12 cellular contexts compared by ENCODE assay signal in genomic region chr15:40251455-40252140, GRCh38. TPM values are rescaled to one million over a fixed set of nuclear protein-coding genes. Genes with fewer than 3 reads are reported as not detected.
DNase-seq lines count a peak whose midpoint lies in the region; ATAC-seq and TF ChIP-seq lines count a peak whose summit lies in the region.
"Had no signal": no experiment of that assay in that cellular context is flagged by ENCODE, and none has a peak within 500 bp of the region (broad histone marks: within the 10 kb centered on the region; RNA-seq: fewer than 3 reads in every experiment).

No MANE protein-coding gene starts in this region.

- H3K9me3 Mint-ChIP-seq in H9 (no peaks in the 10 kb centered on the region; a peak in 1 of 5 replicates), progenitor cell of endocrine pancreas (ENCODE audit: low read depth) (no peaks in the 10 kb centered on the region)
- no peaks in the 10 kb centered on the region for H3K9me3 Mint-ChIP-seq in activated T-helper 1 cell treated with anti-CD3 and anti-CD28 coated beads, Interleukin-12 subunit alpha, Interleukin-12 subunit beta, Interleukin-2, Interleukin-4 antibody, amounts not matched to agents 30 ng/mL and 10 ng/mL and 1 ng/mL, durations not matched to agents 14 hours and 24 hours and 36 hours

- H3K36me3 Mint-ChIP-seq in H9 (ENCODE audit: insufficient read depth in 1 of 3, low read depth in 3 of 3), result peaks cover 0 to 3% (median 0%) of the 10 kb centered on the region in 3 experiments; a peak in 1 of 7 replicates
- no peaks in the 10 kb centered on the region for H3K36me3 Mint-ChIP-seq in activated T-helper 1 cell treated with anti-CD3 and anti-CD28 coated beads, Interleukin-12 subunit alpha, Interleukin-12 subunit beta, Interleukin-2, Interleukin-4 antibody, amounts not matched to agents 30 ng/mL and 10 ng/mL and 1 ng/mL, durations not matched to agents 14 hours and 24 hours and 36 hours (ENCODE audit: low read depth)
- H3K36me3 Mint-ChIP-seq in progenitor cell of endocrine pancreas (ENCODE audit: insufficient read depth), result no peaks in the 10 kb centered on the region

- H4K8ac ChIP-seq in H9 (replicated peaks; ENCODE audit: insufficient read length, low read depth, low read length), result no peak overlapping the region

- H3K79me2 ChIP-seq in H9 (ENCODE audit: insufficient read depth, low read length), result no peaks in the 10 kb centered on the region

- H3K4me2 ChIP-seq in H9 (ENCODE audit: insufficient read depth, insufficient read length, low read length), result peak overlapping the region; percentile 45

- H2AK5ac ChIP-seq in H9 (ENCODE audit: insufficient read length, low read length), result no peak overlapping the region

- H3K4me3 Mint-ChIP-seq in H9, result peak overlapping the region; percentile 47 to 60; a peak in 4 of 5 replicates
- H3K4me3 Mint-ChIP-seq in activated T-helper 1 cell treated with anti-CD3 and anti-CD28 coated beads, Interleukin-12 subunit alpha, Interleukin-12 subunit beta, Interleukin-2, Interleukin-4 antibody, amounts not matched to agents 30 ng/mL and 10 ng/mL and 1 ng/mL, durations not matched to agents 14 hours and 24 hours and 36 hours, result peak overlapping the region; percentile 56
- H3K4me3 Mint-ChIP-seq in progenitor cell of endocrine pancreas (ENCODE audit: low read depth), result peak overlapping the region; percentile 51

- H3K27me3 Mint-ChIP-seq in H9 (ENCODE audit: low read depth) (peaks cover 48% of the 10 kb centered on the region), progenitor cell of endocrine pancreas (peaks cover 43% of the 10 kb centered on the region)
- H3K27me3 Mint-ChIP-seq in activated T-helper 1 cell treated with anti-CD3 and anti-CD28 coated beads, Interleukin-12 subunit alpha, Interleukin-12 subunit beta, Interleukin-2, Interleukin-4 antibody, amounts not matched to agents 30 ng/mL and 10 ng/mL and 1 ng/mL, durations not matched to agents 14 hours and 24 hours and 36 hours (ENCODE audit: insufficient read depth), result peaks cover 37% of the 10 kb centered on the region

- no peak overlapping the region for H3K9ac ChIP-seq in H9 (ENCODE audit: extremely low read depth, insufficient read length, low read length)

- H2BK12ac ChIP-seq in H9 (ENCODE audit: insufficient read length, low read depth, low read length), result no peak overlapping the region

- no peak overlapping the region for H3K23ac ChIP-seq in H9 (ENCODE audit: insufficient read length, low read depth, low read length)

- no peak overlapping the region for H2AFZ ChIP-seq in H9 (ENCODE audit: low read length)

- H3K27me3 ChIP-seq in H9 (ENCODE audit: insufficient read depth, low read length) (peaks cover 16% of the 10 kb centered on the region; the same call in 1 of the 2 replicates), iPS DF 6.9 (ENCODE audit: control insufficient read depth, insufficient read depth, low read length) (peaks cover 13% of the 10 kb centered on the region)

- H3K4me1 Mint-ChIP-seq in H9 (peaks cover 10 to 17% of the 10 kb centered on the region in 2 experiments), progenitor cell of endocrine pancreas (ENCODE audit: low read depth) (peaks cover 4% of the 10 kb centered on the region)
- peaks cover 5% of the 10 kb centered on the region for H3K4me1 Mint-ChIP-seq in activated T-helper 1 cell treated with anti-CD3 and anti-CD28 coated beads, Interleukin-12 subunit alpha, Interleukin-12 subunit beta, Interleukin-2, Interleukin-4 antibody, amounts not matched to agents 30 ng/mL and 10 ng/mL and 1 ng/mL, durations not matched to agents 14 hours and 24 hours and 36 hours (ENCODE audit: low read depth)

- H3K56ac ChIP-seq in H9 (ENCODE audit: insufficient read length, low read depth, low read length), result no peak overlapping the region

- H3K79me1 ChIP-seq in H9 (ENCODE audit: insufficient read depth, low read depth, low read length, poor library complexity, severe bottlenecking), result no peaks in the 10 kb centered on the region

- H4K91ac ChIP-seq in H9 (ENCODE audit: insufficient read length, low read depth, low read length), result no peak overlapping the region

- H3K4me1 ChIP-seq in H9 (ENCODE audit: insufficient read depth, low read length), result no peaks in the 10 kb centered on the region
- no peaks in the 10 kb centered on the region for H3K4me1 ChIP-seq in iPS DF 6.9 (ENCODE audit: control insufficient read depth, insufficient read depth, low read length)

- H3K4me3 ChIP-seq in iPS DF 6.9 (ENCODE audit: low read length), result peak overlapping the region; percentile 58; the same call in 1 of the 2 replicates

- DNase-seq in H9 (no peak), iPS DF 6.9 (ENCODE audit: low read depth, low spot score) (no peak), progenitor cell of endocrine pancreas (ENCODE audit: low spot score, unreplicated experiment) (no peak), NCI-H1092 treated with DMSO at 0.1 percent for 48 hours (lab: John Stamatoyannopoulos, UW) (no peak), left lobe of liver (ENCODE audit: low spot score) (no peak)
- DNase-seq in activated T-helper 1 cell treated with anti-CD3 and anti-CD28 coated beads, Interleukin-12 subunit alpha, Interleukin-12 subunit beta, Interleukin-2, Interleukin-4 antibody, amounts not matched to agents 30 ng/mL and 10 ng/mL and 1 ng/mL, durations not matched to agents 14 hours and 24 hours and 36 hours (ENCODE audit: low spot score), result no peak
- DNase-seq: activated CD4-positive, CD25-positive, alpha-beta regulatory T cell treated with anti-CD3 and anti-CD28 coated beads, Interleukin-2, amount 50 U/mL, for 72 hours; COR-L47; NCI-H2107 had no signal

- no CpG with 5 or more reads among the region's 12 CpGs for WGBS in H9 (ENCODE audit: extremely low coverage, insufficient read length, low lambda C conversion rate)
- no CpG with 5 or more reads among the region's 12 CpGs for WGBS in iPS DF 6.9 (ENCODE audit: insufficient coverage, insufficient read length)

- H3K9me3 ChIP-seq in H9 (ENCODE audit: control insufficient read depth, low read depth, low read length) (no peaks in the 10 kb centered on the region), iPS DF 6.9 (ENCODE audit: control insufficient read depth, insufficient read depth, low read length) (no peaks in the 10 kb centered on the region)

- no peak overlapping the region for H3K4ac ChIP-seq in H9 (ENCODE audit: low read depth, low read length)

- no peak for TF ChIP-seq CTCF in H9 (conservative IDR thresholded peaks at IDR 0.05)
- no peak for TF ChIP-seq CTCF in progenitor cell of endocrine pancreas (IDR thresholded peaks at IDR 0.05; ENCODE audit: unreplicated experiment)

- no peak overlapping the region for H2BK120ac ChIP-seq in H9 (ENCODE audit: low read depth, low read length, poor library complexity, severe bottlenecking)

- H3K27ac Mint-ChIP-seq in H9 (no peak overlapping the region), progenitor cell of endocrine pancreas (no peak overlapping the region)
- H3K27ac Mint-ChIP-seq in activated T-helper 1 cell treated with anti-CD3 and anti-CD28 coated beads, Interleukin-12 subunit alpha, Interleukin-12 subunit beta, Interleukin-2, Interleukin-4 antibody, amounts not matched to agents 30 ng/mL and 10 ng/mL and 1 ng/mL, durations not matched to agents 14 hours and 24 hours and 36 hours, result no peak overlapping the region

- H3K36me3 ChIP-seq in iPS DF 6.9 (ENCODE audit: control insufficient read depth, insufficient read depth, low read length), result no peaks in the 10 kb centered on the region

- H4K5ac ChIP-seq in H9 (ENCODE audit: insufficient read length, low read depth, low read length), result no peak overlapping the region

- H4K20me1 ChIP-seq in H9 (ENCODE audit: control insufficient read depth, insufficient read depth, insufficient read length), result no peaks in the 10 kb centered on the region

- ATAC-seq in HG02884 (IDR thresholded peaks at IDR 0.05; ENCODE audit: unreplicated experiment) (no peak), left lobe of liver (no peak)
- ATAC-seq: SK-N-SH treated with all-trans-retinoic acid at 6 μM for 48 hours had no signal

- no peak overlapping the region for H2BK15ac ChIP-seq in H9 (ENCODE audit: low read depth, low read length)

- no peak overlapping the region for H3K27ac ChIP-seq in H9 (ENCODE audit: insufficient read length, low read depth, low read length)
- no peak overlapping the region for H3K27ac ChIP-seq in iPS DF 6.9 (ENCODE audit: low read length)

- H3K23me2 ChIP-seq in H9 (ENCODE audit: insufficient read length, low read depth, low read length, poor library complexity, severe bottlenecking), result peaks cover 9% of the 10 kb centered on the region

- intact Hi-C loops in activated T-helper 1 cell treated with anti-CD3 and anti-CD28 coated beads, Interleukin-12 subunit alpha, Interleukin-12 subunit beta, Interleukin-2, Interleukin-4 antibody, amounts not matched to agents 30 ng/mL and 10 ng/mL and 1 ng/mL, durations not matched to agents 14 hours and 24 hours and 36 hours (cut with micrococcal nuclease), result no loop called here

- H3K14ac ChIP-seq in H9 (ENCODE audit: insufficient read depth, low read length), result no peak overlapping the region; the same call in 1 of the 2 replicates

- no peak overlapping the region for H3K18ac ChIP-seq in H9 (ENCODE audit: insufficient read length, low read depth, low read length)

- H2BK5ac ChIP-seq in H9 (ENCODE audit: insufficient read length, low read length), result no peak overlapping the region

- H2BK20ac ChIP-seq in H9 (ENCODE audit: low read depth, low read length, poor library complexity, severe bottlenecking), result no peak overlapping the region

- no peak overlapping the region for H3T11ph ChIP-seq in H9 (ENCODE audit: low read length)

RNA-seq across cellular contexts. Expression of gene PAK6, which starts 12.7 kb away (rescaled TPM):
- 7.0 and 7.4 TPM in 2 replicates for total RNA-seq in H9 (2021)
- 0.26 and 0.78 TPM in 2 replicates for total RNA-seq in activated T-helper 1 cell treated with anti-CD3 and anti-CD28 coated beads, Interleukin-12 subunit alpha, Interleukin-12 subunit beta, Interleukin-2, Interleukin-4 antibody, amounts not matched to agents 30 ng/mL and 10 ng/mL and 1 ng/mL, durations not matched to agents 14 hours and 24 hours and 36 hours
- total RNA-seq in progenitor cell of endocrine pancreas, result 13.2 and 13.8 TPM in 2 replicates
- not detected for total RNA-seq in left lobe of liver

RNA-seq across cellular contexts. Expression of gene ANKRD63, which starts 31.3 kb away (rescaled TPM):
- total RNA-seq in H9 (2021) (0.26 and 0.46 TPM in 2 replicates), progenitor cell of endocrine pancreas (not detected in 2 replicates), left lobe of liver (not detected)
- not detected in 2 replicates for total RNA-seq in activated T-helper 1 cell treated with anti-CD3 and anti-CD28 coated beads, Interleukin-12 subunit alpha, Interleukin-12 subunit beta, Interleukin-2, Interleukin-4 antibody, amounts not matched to agents 30 ng/mL and 10 ng/mL and 1 ng/mL, durations not matched to agents 14 hours and 24 hours and 36 hours
- total RNA-seq: epithelial cell of proximal tubule had no signal

RNA-seq across cellular contexts. Expression of gene PLCB2, which starts 56.1 kb away (rescaled TPM):
- total RNA-seq in H9 (2021), result 5.7 and 7.4 TPM in 2 replicates
- total RNA-seq in activated T-helper 1 cell treated with anti-CD3 and anti-CD28 coated beads, Interleukin-12 subunit alpha, Interleukin-12 subunit beta, Interleukin-2, Interleukin-4 antibody, amounts not matched to agents 30 ng/mL and 10 ng/mL and 1 ng/mL, durations not matched to agents 14 hours and 24 hours and 36 hours, result 88.5 and 89.0 TPM in 2 replicates
- 2.5 and 2.8 TPM in 2 replicates for total RNA-seq in progenitor cell of endocrine pancreas
- 8.7 TPM for total RNA-seq in left lobe of liver
